ENCODE assay signal across 1 cellular context in the genomic region with DNA sequence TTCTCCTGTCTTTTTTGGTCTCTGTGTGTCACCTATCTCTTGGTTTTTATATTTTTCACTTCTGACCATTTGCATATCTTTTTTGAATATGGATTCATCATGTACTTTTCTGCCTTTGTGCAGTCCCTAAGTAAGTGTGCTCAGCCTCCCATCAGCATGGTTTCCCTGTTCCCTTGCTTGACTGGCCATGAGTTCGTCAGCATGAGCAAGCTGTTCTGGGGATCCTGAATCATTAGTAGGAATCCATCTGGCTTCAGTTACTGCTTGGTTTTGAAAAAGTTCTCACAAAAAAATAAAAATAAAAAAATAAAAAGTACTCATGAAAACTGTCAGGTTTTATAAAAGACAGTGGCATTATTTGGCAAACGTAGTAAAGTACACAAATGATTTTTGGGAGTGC.
TF ChIP-seq lines count a peak whose summit lies in the region.

No MANE protein-coding gene starts in this region.

TF ChIP-seq in K562, 482 proteins besides CTCF, POLR2A, EP300 and RAD21 (continued from another document):
- TF ChIP-seq NFE2 (IDR thresholded peaks at IDR 0.05; ENCODE audit: low read depth), result 0 out of 2 replicates have a peak, but pooled peaks have one; percentile 18
TF ChIP-seq in K562: peak in this region for 5.
